8 cellular contexts compared by ENCODE assay signal in the genomic region with DNA sequence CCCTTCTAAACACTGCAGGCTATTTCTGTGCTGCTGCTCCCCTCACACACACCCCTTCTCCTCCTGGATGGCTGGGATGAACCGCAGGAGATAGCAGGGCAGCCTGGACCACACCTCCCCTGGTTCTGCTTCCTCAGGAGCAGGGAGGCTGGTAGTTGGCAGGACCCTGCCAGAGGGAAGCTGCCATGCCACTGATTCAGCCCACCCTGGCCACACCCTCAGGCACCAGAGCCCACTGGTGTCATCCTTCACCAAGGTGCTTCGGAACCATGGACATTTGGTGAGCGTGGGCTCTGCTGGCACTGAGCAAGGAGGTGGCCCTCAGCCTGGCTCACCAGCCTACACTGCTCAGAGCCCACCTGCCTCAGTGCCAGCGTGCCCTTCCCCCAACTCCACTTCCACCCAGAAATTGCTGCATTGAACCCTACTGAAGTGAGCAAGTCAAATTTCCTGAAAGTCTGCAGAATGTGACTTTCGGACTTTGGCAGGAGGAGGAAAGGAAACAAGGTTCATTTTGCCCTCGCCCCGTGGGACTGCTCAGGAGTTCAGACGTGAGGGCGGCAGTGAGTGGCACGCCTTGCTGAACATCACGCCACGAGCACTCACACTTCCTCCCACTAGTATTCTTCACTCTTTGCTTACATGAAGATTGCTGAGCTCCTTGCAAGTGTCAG. TPM values are rescaled to one million over a fixed set of nuclear protein-coding genes. Genes with fewer than 3 reads are reported as not detected.
DNase-seq lines count a peak whose midpoint lies in the region; FAIRE-seq and TF ChIP-seq lines count a peak whose summit lies in the region.
"Had no signal": no experiment of that assay in that cellular context is flagged by ENCODE, and none has a peak within 500 bp of the region (broad histone marks: within the 10 kb centered on the region; RNA-seq: fewer than 3 reads in every experiment).

No MANE protein-coding gene starts in this region.

- DNase-seq in NT2/D1 (ENCODE audit: low read depth, low spot score): no peak
- no peak for DNase-seq in H1 (ENCODE audit: low read depth in 1 of 2, low spot score in 2 of 2)
- no peak for DNase-seq in tibial nerve (ENCODE audit: low spot score in 2 of 2)
- DNase-seq in HT-29 (ENCODE audit: low spot score): no peak
- DNase-seq in stimulated activated CD4-positive, alpha-beta T cell treated with anti-CD3 and anti-CD28 coated beads, Interleukin-1b, Interleukin-23, amount 100 ng/mL, for 48 hours: no peak
- DNase-seq in DMS153 (lab: John Stamatoyannopoulos, UW): no peak
- DNase-seq: glutamatergic neuron had no signal

- H3K4me2 ChIP-seq in H1 (ENCODE audit: insufficient read depth in 1 of 2, low read depth in 2 of 2, low read length in 2 of 2): peak overlapping the region; percentile 35 to 54

- POLR2A ChIA-PET in H1 (lab: Charles Lee; ENCODE audit: partially characterized antibody): interaction anchor here (0.7 to 1.5 kb wide), 4 partner anchors 21 to 79 kb away, joined by 3 to 7 read pairs (median 5); partner anchors contain the start of gene BUB1B

- H4K8ac ChIP-seq in H1 (ENCODE audit: extremely low read depth, insufficient read depth, low read length): no peak overlapping the region

- H2BK15ac ChIP-seq in H1 (ENCODE audit: low read length): peak overlapping the region; percentile 8; the same call in 1 of the 2 replicates

- peak overlapping the region; percentile 35; the same call in 1 of the 2 replicates for H2BK5ac ChIP-seq in H1 (ENCODE audit: low read depth, low read length)

- CTCF ChIA-PET in H1 (lab: Charles Lee; ENCODE audit: partially characterized antibody): interaction anchor here (1.2 to 21.4 kb wide), 9 partner anchors 10 to 213 kb away, joined by 3 to 312 read pairs (median 5); partner anchors contain the start of gene BMF

- H3K4me1 ChIP-seq in NT2/D1 (ENCODE audit: insufficient read depth, insufficient read length): peaks cover 21% of the 10 kb centered on the region
- H3K4me1 ChIP-seq in H1 (replicated peaks in 1 of 4; ENCODE audit: control insufficient read depth in 3 of 4, insufficient read depth in 4 of 4, low read length in 3 of 4): peaks cover 3 to 15% (median 9%) of the 10 kb centered on the region in 4 experiments
- peaks cover 39% of the 10 kb centered on the region for H3K4me1 ChIP-seq in mucosa of stomach (ENCODE audit: control insufficient read depth, insufficient read depth, low read length)
- H3K4me1 ChIP-seq in tibial nerve: peaks cover 0 to 56% (median 42%) of the 10 kb centered on the region in 4 donors

- no peak overlapping the region for H3K27ac ChIP-seq in H1 (ENCODE audit: low read depth, low read length)
- peak overlapping the region; percentile 50 to 90 (median 84) for H3K27ac ChIP-seq in tibial nerve

- H4K5ac ChIP-seq in H1 (ENCODE audit: insufficient read length, low read depth, low read length): no peak overlapping the region

- no peak for TF ChIP-seq CTCF in H1 (IDR thresholded peaks at IDR 0.05; ENCODE audit: control extremely low read depth in 1 of 3, insufficient read depth in 1 of 3, low read depth in 1 of 3, low read length in 3 of 3)
- TF ChIP-seq CTCF in tibial nerve (IDR thresholded peaks at IDR 0.05): no peak

- FAIRE-seq in H1 (lab: Jason Lieb, UNC): no peak

- H2AK5ac ChIP-seq in H1 (ENCODE audit: low read depth, low read length): 0 out of 2 replicates have a peak overlapping the region, but pooled peaks have one; percentile 54

- H3K14ac ChIP-seq in H1 (ENCODE audit: insufficient read length): no peak overlapping the region

- peak overlapping the region; percentile 45 for H3K9ac ChIP-seq in NT2/D1 (ENCODE audit: insufficient read length, low read depth)
- H3K9ac ChIP-seq in H1 (replicated peaks in 1 of 4; ENCODE audit: extremely low read depth in 1 of 4, low read depth in 3 of 4, low read length in 3 of 4): peak overlapping the region in 2 of 4 experiments; percentile 25 to 27; a peak in 2 of 7 replicates
- H3K9ac ChIP-seq in mucosa of stomach (ENCODE audit: low read length): peak overlapping the region; percentile 49

- no peak overlapping the region for H3K4me3 ChIP-seq in NT2/D1 (ENCODE audit: insufficient read length, low read depth)
- peak overlapping the region in 1 of 4 experiments; percentile 42; a peak in 3 of 8 replicates for H3K4me3 ChIP-seq in H1 (ENCODE audit: extremely low read depth in 1 of 4, insufficient read depth in 2 of 4, low read depth in 3 of 4, low read length in 4 of 4)
- H3K4me3 ChIP-seq in mucosa of stomach (ENCODE audit: low read length): peak overlapping the region; percentile 2
- H3K4me3 ChIP-seq in tibial nerve: peak overlapping the region in 3 of 4 donors; percentile 20 to 46 (median 32)

- H3K79me1 ChIP-seq in H1 (ENCODE audit: low read depth, low read length): no peaks in the 10 kb centered on the region

- TF ChIP-seq RAD21 in H1 (IDR thresholded peaks at IDR 0.05 in 1 of 2, conservative IDR thresholded peaks at IDR 0.05 in 1 of 2; ENCODE audit: low read depth in 2 of 2, low read length in 2 of 2): no peak

- H3K79me2 ChIP-seq in H1 (ENCODE audit: control insufficient read depth in 1 of 2, insufficient read depth in 2 of 2, low read length in 2 of 2): no peaks in the 10 kb centered on the region

- TF ChIP-seq POLR2A in H1 (IDR thresholded peaks at IDR 0.05; ENCODE audit: control extremely low read depth in 1 of 2, low read depth in 2 of 2, low read length in 2 of 2) (no peak), tibial nerve (IDR thresholded peaks at IDR 0.05) (no peak)

- peak overlapping the region; percentile 18 for H4K91ac ChIP-seq in H1 (replicated peaks; ENCODE audit: insufficient read length, low read length)

- H3K9me3 ChIP-seq in NT2/D1 (ENCODE audit: insufficient read depth, low read length): no peaks in the 10 kb centered on the region
- H3K9me3 ChIP-seq in H1 (ENCODE audit: insufficient read depth in 2 of 2, low read depth in 1 of 2, low read length in 1 of 2): no peaks in the 10 kb centered on the region
- H3K9me3 ChIP-seq in mucosa of stomach (ENCODE audit: control insufficient read depth, low read length): no peaks in the 10 kb centered on the region
- no peaks in the 10 kb centered on the region for H3K9me3 ChIP-seq in tibial nerve

- no peaks in the 10 kb centered on the region for H3K36me3 ChIP-seq in NT2/D1 (ENCODE audit: insufficient read depth, insufficient read length, low read length)
- no peaks in the 10 kb centered on the region for H3K36me3 ChIP-seq in H1 (ENCODE audit: control insufficient read depth in 2 of 4, insufficient read depth in 4 of 4, low read length in 3 of 4)
- H3K36me3 ChIP-seq in mucosa of stomach (ENCODE audit: control insufficient read depth, insufficient read depth, low read length): no peaks in the 10 kb centered on the region
- no peaks in the 10 kb centered on the region for H3K36me3 ChIP-seq in tibial nerve

- no peak overlapping the region for H3K56ac ChIP-seq in H1 (replicated peaks; ENCODE audit: insufficient read length, low read depth, low read length)

- no peak overlapping the region for H3K23ac ChIP-seq in H1 (ENCODE audit: insufficient read length)

- H3K23me2 ChIP-seq in H1 (ENCODE audit: low read depth, low read length): 0 out of 2 replicates have a peak, but pooled peaks cover 5% of the 10 kb centered on the region

- H2BK120ac ChIP-seq in H1 (replicated peaks; ENCODE audit: low read depth, low read length): no peak overlapping the region

- TF ChIP-seq EP300 in H1 (IDR thresholded peaks at IDR 0.05; ENCODE audit: borderline replicate concordance in 1 of 2, low read depth in 2 of 2, low read length in 2 of 2) (no peak), tibial nerve (IDR thresholded peaks at IDR 0.05) (peak in 1 of 2 donors; percentile 22)

- WGBS in H1 (ENCODE audit: extremely low coverage in 1 of 2, insufficient coverage in 1 of 2, insufficient read length in 1 of 2, insufficient replicate concordance in 2 of 2, low coverage in 1 of 2, low lambda C conversion rate in 2 of 2, missing lambda C conversion rate in 1 of 2), 2 experiments: 87% methylated on average over 12 of the region's 12 CpGs; no CpG with 5 or more reads in 1 of the 2 experiments
- 40 to 44% methylated on average over 9 to 12 of the region's 12 CpGs for WGBS in tibial nerve, 2 donors

- H3K18ac ChIP-seq in H1 (ENCODE audit: extremely low read depth, low read length): peak overlapping the region; percentile 63

- H4K20me1 ChIP-seq in H1 (replicated peaks in 1 of 2; ENCODE audit: control insufficient read depth in 1 of 2, insufficient read depth in 2 of 2, low read length in 2 of 2): no peaks in the 10 kb centered on the region

- peak overlapping the region; percentile 89; the same call in 1 of the 2 replicates for H2BK12ac ChIP-seq in H1 (ENCODE audit: low read depth, low read length)

- H2AFZ ChIP-seq in H1 (ENCODE audit: low read length): peak overlapping the region; percentile 77

- H3K4ac ChIP-seq in H1 (replicated peaks; ENCODE audit: insufficient read length, low read depth, low read length): no peak overlapping the region

- H3K27me3 ChIP-seq in NT2/D1 (ENCODE audit: insufficient read depth, insufficient read length) (peaks cover 28% of the 10 kb centered on the region), H1 (replicated peaks in 1 of 4; ENCODE audit: control insufficient read depth in 3 of 4, extremely low read depth in 1 of 4, insufficient read depth in 3 of 4, low read length in 3 of 4) (peaks cover 0 to 12% (median 7%) of the 10 kb centered on the region in 4 experiments; a peak in 4 of 7 replicates), mucosa of stomach (ENCODE audit: control insufficient read depth, insufficient read depth, low read length) (no peaks in the 10 kb centered on the region), tibial nerve (no peaks in the 10 kb centered on the region)

- peak overlapping the region; percentile 76; the same call in 1 of the 2 replicates for H2BK20ac ChIP-seq in H1 (ENCODE audit: low read length)

RNA-seq across cellular contexts. Expression of gene BMF, which starts 26.3 kb away (rescaled TPM):
- total RNA-seq in H1 (2021; fragmentation: NEBNext Ultra II Directional; extraction: Animal tissue kit (Norgen Biotek cat#: 25700)): 24.2 and 30.9 TPM in 2 replicates
- 21.2 and 29.0 TPM in 2 replicates for polyA plus RNA-seq in H1 (2011; rRNA removed)
- 23.4 TPM for polyA plus RNA-seq in H1 (2011; cell fraction: cytosol; rRNA removed)
- polyA plus RNA-seq in H1 (2011; cell fraction: nucleus; rRNA removed): 28.4 TPM
- 20.6 to 25.4 TPM (median 23.4 TPM) in 4 replicates for polyA plus RNA-seq in H1 (2012, experiment 1 of 2)
- polyA plus RNA-seq in H1 (2012, experiment 2 of 2): 20.0 TPM
- polyA plus RNA-seq in H1 (2013, experiment 1 of 2): 9.5 TPM
- polyA plus RNA-seq in H1 (2013, experiment 2 of 2): 9.4 TPM
- polyA minus RNA-seq in H1 (2011; rRNA and poly(A)+ RNA removed): 36.9 and 38.5 TPM in 2 replicates
- polyA minus RNA-seq in H1 (2011; cell fraction: cytosol; rRNA and poly(A)+ RNA removed): 23.9 TPM
- polyA minus RNA-seq in H1 (2011; cell fraction: nucleus; rRNA and poly(A)+ RNA removed): 28.7 TPM
- total RNA-seq in tibial nerve: 1 to 10 TPM; 2.7 to 6.3 (median 4.2) TPM
- total RNA-seq in HT-29 (2014; rRNA removed; shearing (Covaris generic)): 11.6 and 15.4 TPM in 2 replicates

RNA-seq across cellular contexts. Expression of gene SRP14, which starts 43.4 kb away (rescaled TPM):
- 180 and 186 TPM in 2 replicates for total RNA-seq in H1 (2021; fragmentation: NEBNext Ultra II Directional; extraction: Animal tissue kit (Norgen Biotek cat#: 25700))
- 121 and 223 TPM in 2 replicates for polyA plus RNA-seq in H1 (2011; rRNA removed)
- polyA plus RNA-seq in H1 (2011; cell fraction: cytosol; rRNA removed): 315 TPM
- 77.6 TPM for polyA plus RNA-seq in H1 (2011; cell fraction: nucleus; rRNA removed)
- polyA plus RNA-seq in H1 (2012, experiment 1 of 2): 220 to 294 TPM (median 265 TPM) in 4 replicates
- polyA plus RNA-seq in H1 (2012, experiment 2 of 2): 56.5 TPM
- 426 TPM for polyA plus RNA-seq in H1 (2013, experiment 1 of 2)
- polyA plus RNA-seq in H1 (2013, experiment 2 of 2): 449 TPM
- polyA minus RNA-seq in H1 (2011; rRNA and poly(A)+ RNA removed): 60.9 and 61.3 TPM in 2 replicates
- polyA minus RNA-seq in H1 (2011; cell fraction: cytosol; rRNA and poly(A)+ RNA removed): 75.2 TPM
- 50.3 TPM for polyA minus RNA-seq in H1 (2011; cell fraction: nucleus; rRNA and poly(A)+ RNA removed)
- 100 to 1,000 TPM; 194 to 357 (median 229) TPM for total RNA-seq in tibial nerve
- 245 and 295 TPM in 2 replicates for total RNA-seq in HT-29 (2014; rRNA removed; shearing (Covaris generic))
